In the genomic region with DNA sequence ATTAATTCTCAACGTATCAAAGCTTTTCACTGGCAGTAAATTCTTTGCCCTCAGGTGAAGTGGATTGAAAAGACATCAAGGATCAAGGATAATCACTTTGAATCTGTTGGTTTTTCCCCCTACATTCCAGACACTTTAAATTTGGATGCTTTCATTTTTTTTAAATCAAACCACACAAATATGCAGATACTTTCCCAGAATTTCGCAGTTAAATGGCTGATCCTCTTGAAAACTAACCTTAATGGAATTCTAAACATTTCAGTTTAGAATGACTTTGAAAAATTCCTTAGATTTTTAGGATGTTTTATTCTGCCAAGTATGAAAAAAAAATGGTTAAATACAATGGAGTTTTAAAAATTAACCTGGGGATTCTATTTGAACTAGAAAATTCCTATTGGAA, we compare ENCODE assay signal across 1 cellular context.
TF ChIP-seq lines count a peak whose summit lies in the region.

No MANE protein-coding gene starts in this region.

TF ChIP-seq in SK-N-SH, 30 proteins besides CTCF, POLR2A, EP300 and RAD21 (continued from another document):
- TF ChIP-seq, protein P1, sequence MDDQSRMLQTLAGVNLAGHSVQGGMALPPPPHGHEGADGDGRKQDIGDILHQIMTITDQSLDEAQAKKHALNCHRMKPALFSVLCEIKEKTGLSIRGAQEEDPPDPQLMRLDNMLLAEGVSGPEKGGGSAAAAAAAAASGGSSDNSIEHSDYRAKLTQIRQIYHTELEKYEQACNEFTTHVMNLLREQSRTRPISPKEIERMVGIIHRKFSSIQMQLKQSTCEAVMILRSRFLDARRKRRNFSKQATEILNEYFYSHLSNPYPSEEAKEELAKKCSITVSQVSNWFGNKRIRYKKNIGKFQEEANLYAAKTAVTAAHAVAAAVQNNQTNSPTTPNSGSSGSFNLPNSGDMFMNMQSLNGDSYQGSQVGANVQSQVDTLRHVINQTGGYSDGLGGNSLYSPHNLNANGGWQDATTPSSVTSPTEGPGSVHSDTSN (IDR thresholded peaks at IDR 0.05): peak; percentile 8; the same call in 1 of the 2 replicates
- no peak for TF ChIP-seq RFX5 (IDR thresholded peaks at IDR 0.05; ENCODE audit: low read length)
- TF ChIP-seq, protein P2, sequence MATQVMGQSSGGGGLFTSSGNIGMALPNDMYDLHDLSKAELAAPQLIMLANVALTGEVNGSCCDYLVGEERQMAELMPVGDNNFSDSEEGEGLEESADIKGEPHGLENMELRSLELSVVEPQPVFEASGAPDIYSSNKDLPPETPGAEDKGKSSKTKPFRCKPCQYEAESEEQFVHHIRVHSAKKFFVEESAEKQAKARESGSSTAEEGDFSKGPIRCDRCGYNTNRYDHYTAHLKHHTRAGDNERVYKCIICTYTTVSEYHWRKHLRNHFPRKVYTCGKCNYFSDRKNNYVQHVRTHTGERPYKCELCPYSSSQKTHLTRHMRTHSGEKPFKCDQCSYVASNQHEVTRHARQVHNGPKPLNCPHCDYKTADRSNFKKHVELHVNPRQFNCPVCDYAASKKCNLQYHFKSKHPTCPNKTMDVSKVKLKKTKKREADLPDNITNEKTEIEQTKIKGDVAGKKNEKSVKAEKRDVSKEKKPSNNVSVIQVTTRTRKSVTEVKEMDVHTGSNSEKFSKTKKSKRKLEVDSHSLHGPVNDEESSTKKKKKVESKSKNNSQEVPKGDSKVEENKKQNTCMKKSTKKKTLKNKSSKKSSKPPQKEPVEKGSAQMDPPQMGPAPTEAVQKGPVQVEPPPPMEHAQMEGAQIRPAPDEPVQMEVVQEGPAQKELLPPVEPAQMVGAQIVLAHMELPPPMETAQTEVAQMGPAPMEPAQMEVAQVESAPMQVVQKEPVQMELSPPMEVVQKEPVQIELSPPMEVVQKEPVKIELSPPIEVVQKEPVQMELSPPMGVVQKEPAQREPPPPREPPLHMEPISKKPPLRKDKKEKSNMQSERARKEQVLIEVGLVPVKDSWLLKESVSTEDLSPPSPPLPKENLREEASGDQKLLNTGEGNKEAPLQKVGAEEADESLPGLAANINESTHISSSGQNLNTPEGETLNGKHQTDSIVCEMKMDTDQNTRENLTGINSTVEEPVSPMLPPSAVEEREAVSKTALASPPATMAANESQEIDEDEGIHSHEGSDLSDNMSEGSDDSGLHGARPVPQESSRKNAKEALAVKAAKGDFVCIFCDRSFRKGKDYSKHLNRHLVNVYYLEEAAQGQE (IDR thresholded peaks at IDR 0.05; ENCODE audit: low read depth, low read length): no peak
- no peak for TF ChIP-seq FOXM1 (IDR thresholded peaks at IDR 0.05; ENCODE audit: low read depth)
- no peak for TF ChIP-seq SMC3 (IDR thresholded peaks at IDR 0.05; ENCODE audit: low read depth, low read length)
- TF ChIP-seq MEF2A (IDR thresholded peaks at IDR 0.05; ENCODE audit: borderline replicate concordance, low read depth): no peak
- TF ChIP-seq FOSL2 (IDR thresholded peaks at IDR 0.05; ENCODE audit: borderline replicate concordance, low read depth): no peak
- no peak for TF ChIP-seq ELF1 (IDR thresholded peaks at IDR 0.05)
- peak; percentile 45 for TF ChIP-seq TCF12 (IDR thresholded peaks at IDR 0.05)
- TF ChIP-seq YY1 (IDR thresholded peaks at IDR 0.05; ENCODE audit: low read depth): no peak
- TF ChIP-seq EZH2phosphoT487 (IDR thresholded peaks at IDR 0.05; ENCODE audit: borderline replicate concordance, low read depth): no peak
- TF ChIP-seq NFIC (IDR thresholded peaks at IDR 0.05; ENCODE audit: borderline replicate concordance): peak; percentile 36; the same call in 1 of the 2 replicates
- TF ChIP-seq, protein P3, sequence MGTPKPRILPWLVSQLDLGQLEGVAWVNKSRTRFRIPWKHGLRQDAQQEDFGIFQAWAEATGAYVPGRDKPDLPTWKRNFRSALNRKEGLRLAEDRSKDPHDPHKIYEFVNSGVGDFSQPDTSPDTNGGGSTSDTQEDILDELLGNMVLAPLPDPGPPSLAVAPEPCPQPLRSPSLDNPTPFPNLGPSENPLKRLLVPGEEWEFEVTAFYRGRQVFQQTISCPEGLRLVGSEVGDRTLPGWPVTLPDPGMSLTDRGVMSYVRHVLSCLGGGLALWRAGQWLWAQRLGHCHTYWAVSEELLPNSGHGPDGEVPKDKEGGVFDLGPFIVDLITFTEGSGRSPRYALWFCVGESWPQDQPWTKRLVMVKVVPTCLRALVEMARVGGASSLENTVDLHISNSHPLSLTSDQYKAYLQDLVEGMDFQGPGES (IDR thresholded peaks at IDR 0.05; ENCODE audit: low read depth, low read length): no peak
- TF ChIP-seq, protein P4, sequence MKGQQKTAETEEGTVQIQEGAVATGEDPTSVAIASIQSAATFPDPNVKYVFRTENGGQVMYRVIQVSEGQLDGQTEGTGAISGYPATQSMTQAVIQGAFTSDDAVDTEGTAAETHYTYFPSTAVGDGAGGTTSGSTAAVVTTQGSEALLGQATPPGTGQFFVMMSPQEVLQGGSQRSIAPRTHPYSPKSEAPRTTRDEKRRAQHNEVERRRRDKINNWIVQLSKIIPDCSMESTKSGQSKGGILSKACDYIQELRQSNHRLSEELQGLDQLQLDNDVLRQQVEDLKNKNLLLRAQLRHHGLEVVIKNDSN (IDR thresholded peaks at IDR 0.05; ENCODE audit: borderline replicate concordance, low read depth): no peak
- TF ChIP-seq, protein P5, sequence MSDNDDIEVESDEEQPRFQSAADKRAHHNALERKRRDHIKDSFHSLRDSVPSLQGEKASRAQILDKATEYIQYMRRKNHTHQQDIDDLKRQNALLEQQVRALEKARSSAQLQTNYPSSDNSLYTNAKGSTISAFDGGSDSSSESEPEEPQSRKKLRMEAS (IDR thresholded peaks at IDR 0.05; ENCODE audit: low read depth): no peak
